Comparison of ENCODE assay signal across 3 cellular contexts in genomic region chr17:13993106-13993505, GRCh38.
"Had no signal": no experiment of that assay in that cellular context is flagged by ENCODE, and none has a peak within 500 bp of the region (broad histone marks: within the 10 kb centered on the region; RNA-seq: fewer than 3 reads in every experiment).

No MANE protein-coding gene starts in this region.

- DNase-seq: GDM1, GF-D8 had no signal

- ATAC-seq: GM12878 had no signal
